Comparison of ENCODE assay signal across 11 cellular contexts in genomic region chr20:49701313-49701731, GRCh38. TPM values are rescaled to one million over a fixed set of nuclear protein-coding genes. Genes with fewer than 3 reads are reported as not detected.
DNase-seq lines count a peak whose midpoint lies in the region; ATAC-seq and TF ChIP-seq lines count a peak whose summit lies in the region.
"Had no signal": no experiment of that assay in that cellular context is flagged by ENCODE, and none has a peak within 500 bp of the region (broad histone marks: within the 10 kb centered on the region; RNA-seq: fewer than 3 reads in every experiment).

No MANE protein-coding gene starts in this region.

- no peak overlapping the region for H2AFZ ChIP-seq in SK-N-SH (ENCODE audit: low read depth)

- 5% methylated on average over 5 of the region's 5 CpGs for WGBS in SK-N-SH (ENCODE audit: low lambda C conversion rate)

- peaks cover 13% of the 10 kb centered on the region for H3F3A ChIP-seq in SK-N-SH (replicated peaks; ENCODE audit: insufficient read depth)

- no peak for TF ChIP-seq EP300 in SK-N-SH (IDR thresholded peaks at IDR 0.05; ENCODE audit: borderline replicate concordance in 1 of 2, low read depth in 1 of 2, low read length in 1 of 2)

- H3K4me2 ChIP-seq in SK-N-SH = peak overlapping the region; percentile 41

- POLR2A ChIA-PET in SK-N-SH (lab: Yijun Ruan, JAX) = no interaction called here

- no peaks in the 10 kb centered on the region for H3K36me3 ChIP-seq in SK-N-SH (replicated peaks in 1 of 2; ENCODE audit: control insufficient read depth in 1 of 2, insufficient read depth in 2 of 2, low read length in 1 of 2)
- no peaks in the 10 kb centered on the region for H3K36me3 ChIP-seq in lower lobe of right lung
- H3K36me3 ChIP-seq: right lobe of liver had no signal

- H3K9me2 ChIP-seq in SK-N-SH = no peaks in the 10 kb centered on the region

- ATAC-seq in lower lobe of right lung = no peak
- ATAC-seq in HG03354 (IDR thresholded peaks at IDR 0.05; ENCODE audit: poor library complexity, severe bottlenecking, unreplicated experiment) = no peak
- ATAC-seq in esophagus mucosa = no peak

- TF ChIP-seq RAD21 in SK-N-SH (IDR thresholded peaks at IDR 0.05; ENCODE audit: low read length) = no peak

- TF ChIP-seq CTCF in SK-N-SH (IDR thresholded peaks at IDR 0.05) = no peak
- no peak for TF ChIP-seq CTCF in fibroblast of mammary gland (conservative IDR thresholded peaks at IDR 0.05; ENCODE audit: control insufficient read depth, insufficient read depth, low read depth, low read length)
- TF ChIP-seq CTCF in lower lobe of right lung (IDR thresholded peaks at IDR 0.05) = no peak

- peak; percentile 26 for DNase-seq in stimulated activated CD4-positive, alpha-beta T cell treated with anti-CD3 and anti-CD28 coated beads, Interleukin-4, amount 100 ng/mL, for 1 hour
- DNase-seq in stimulated activated CD4-positive, alpha-beta T cell treated with anti-CD3 and anti-CD28 coated beads, Interleukin-2, amount 100 ng/mL, for 48 hours = no peak
- DNase-seq in SK-N-SH = peak; percentile 56
- peak; percentile 52 for DNase-seq in fibroblast of mammary gland (ENCODE audit: low read depth)
- no peak for DNase-seq in lower lobe of right lung
- no peak for DNase-seq in midbrain (lab: John Stamatoyannopoulos, UW)
- DNase-seq: GF-D8, GOT3, right lobe of liver had no signal

- peaks cover 98% of the 10 kb centered on the region for H3K79me2 ChIP-seq in SK-N-SH (ENCODE audit: insufficient read depth)

- intact Hi-C loops in lower lobe of right lung (cut with DNase I) = no loop called here

- H3K9me3 ChIP-seq in SK-N-SH (no peaks in the 10 kb centered on the region), lower lobe of right lung (no peaks in the 10 kb centered on the region)
- H3K9me3 ChIP-seq: right lobe of liver had no signal

- H3K4me3 ChIP-seq in SK-N-SH (ENCODE audit: low read depth in 2 of 2, low read length in 1 of 2) = no peak overlapping the region
- H3K4me3 ChIP-seq in fibroblast of mammary gland (ENCODE audit: control insufficient read depth, low read depth, low read length) = no peak overlapping the region
- no peak overlapping the region for H3K4me3 ChIP-seq in lower lobe of right lung
- H3K4me3 ChIP-seq: right lobe of liver had no signal

- CTCF ChIA-PET in SK-N-SH (lab: Yijun Ruan, JAX) = interaction anchor here (2.1 kb wide), 1 partner anchor 11 kb away, joined by 6 read pairs; no protein-coding TSS in a partner anchor

- peak overlapping the region; percentile 52; the same call in 1 of the 2 replicates for H3K9ac ChIP-seq in SK-N-SH

- H3K27me3 ChIP-seq in SK-N-SH (ENCODE audit: insufficient read depth) (no peaks in the 10 kb centered on the region), lower lobe of right lung (ENCODE audit: low read depth) (no peaks in the 10 kb centered on the region)
- H3K27me3 ChIP-seq: right lobe of liver had no signal

- peaks cover 35% of the 10 kb centered on the region for H4K20me1 ChIP-seq in SK-N-SH (ENCODE audit: insufficient read depth)

- H3K27ac ChIP-seq in SK-N-SH (ENCODE audit: low read depth in 2 of 2, low read length in 1 of 2) (peak overlapping the region; percentile 29 to 80), lower lobe of right lung (no peak overlapping the region)

- H3K4me1 ChIP-seq in SK-N-SH (ENCODE audit: control insufficient read depth in 1 of 2, insufficient read depth in 2 of 2, low read depth in 1 of 2, low read length in 1 of 2) (peaks cover 23 to 31% of the 10 kb centered on the region in 2 experiments; a peak in 3 of 4 replicates), lower lobe of right lung (peaks cover 82% of the 10 kb centered on the region)

TF ChIP-seq in SK-N-SH, 30 proteins besides CTCF, POLR2A, EP300 and RAD21:
- TF ChIP-seq GATA2 (CRISPR knock-in tag; IDR thresholded peaks at IDR 0.05) (peak; percentile 46; the same call in 1 of the 2 replicates), NRF1 (IDR thresholded peaks at IDR 0.05; ENCODE audit: low read depth, low read length) (no peak), USF2 (IDR thresholded peaks at IDR 0.05; ENCODE audit: borderline replicate concordance, low read depth, low read length) (no peak), RCOR1 (IDR thresholded peaks at IDR 0.05; ENCODE audit: low read length) (no peak), MAX (IDR thresholded peaks at IDR 0.05; ENCODE audit: low read depth) (0 out of 2 replicates have a peak, but pooled peaks have one; percentile 41), TAF1 (IDR thresholded peaks at IDR 0.05; ENCODE audit: borderline replicate concordance, low read depth, low read length) (no peak), TCF12 (IDR thresholded peaks at IDR 0.05) (peak; percentile 66), SIN3A (IDR thresholded peaks at IDR 0.05; ENCODE audit: borderline replicate concordance, low read depth, low read length) (no peak), FOSL2 (IDR thresholded peaks at IDR 0.05; ENCODE audit: borderline replicate concordance, low read depth) (no peak), MXI1 (IDR thresholded peaks at IDR 0.05; ENCODE audit: low read depth, low read length) (no peak), CHD2 (IDR thresholded peaks at IDR 0.05; ENCODE audit: low read length, partially characterized antibody) (no peak), FOXM1 (IDR thresholded peaks at IDR 0.05; ENCODE audit: low read depth) (no peak)
- TF ChIP-seq, protein P1, sequence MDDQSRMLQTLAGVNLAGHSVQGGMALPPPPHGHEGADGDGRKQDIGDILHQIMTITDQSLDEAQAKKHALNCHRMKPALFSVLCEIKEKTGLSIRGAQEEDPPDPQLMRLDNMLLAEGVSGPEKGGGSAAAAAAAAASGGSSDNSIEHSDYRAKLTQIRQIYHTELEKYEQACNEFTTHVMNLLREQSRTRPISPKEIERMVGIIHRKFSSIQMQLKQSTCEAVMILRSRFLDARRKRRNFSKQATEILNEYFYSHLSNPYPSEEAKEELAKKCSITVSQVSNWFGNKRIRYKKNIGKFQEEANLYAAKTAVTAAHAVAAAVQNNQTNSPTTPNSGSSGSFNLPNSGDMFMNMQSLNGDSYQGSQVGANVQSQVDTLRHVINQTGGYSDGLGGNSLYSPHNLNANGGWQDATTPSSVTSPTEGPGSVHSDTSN (IDR thresholded peaks at IDR 0.05) = peak; percentile 25; the same call in 1 of the 2 replicates
- TF ChIP-seq, protein P2, sequence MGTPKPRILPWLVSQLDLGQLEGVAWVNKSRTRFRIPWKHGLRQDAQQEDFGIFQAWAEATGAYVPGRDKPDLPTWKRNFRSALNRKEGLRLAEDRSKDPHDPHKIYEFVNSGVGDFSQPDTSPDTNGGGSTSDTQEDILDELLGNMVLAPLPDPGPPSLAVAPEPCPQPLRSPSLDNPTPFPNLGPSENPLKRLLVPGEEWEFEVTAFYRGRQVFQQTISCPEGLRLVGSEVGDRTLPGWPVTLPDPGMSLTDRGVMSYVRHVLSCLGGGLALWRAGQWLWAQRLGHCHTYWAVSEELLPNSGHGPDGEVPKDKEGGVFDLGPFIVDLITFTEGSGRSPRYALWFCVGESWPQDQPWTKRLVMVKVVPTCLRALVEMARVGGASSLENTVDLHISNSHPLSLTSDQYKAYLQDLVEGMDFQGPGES (IDR thresholded peaks at IDR 0.05; ENCODE audit: low read depth, low read length) = no peak
- TF ChIP-seq, protein P3, sequence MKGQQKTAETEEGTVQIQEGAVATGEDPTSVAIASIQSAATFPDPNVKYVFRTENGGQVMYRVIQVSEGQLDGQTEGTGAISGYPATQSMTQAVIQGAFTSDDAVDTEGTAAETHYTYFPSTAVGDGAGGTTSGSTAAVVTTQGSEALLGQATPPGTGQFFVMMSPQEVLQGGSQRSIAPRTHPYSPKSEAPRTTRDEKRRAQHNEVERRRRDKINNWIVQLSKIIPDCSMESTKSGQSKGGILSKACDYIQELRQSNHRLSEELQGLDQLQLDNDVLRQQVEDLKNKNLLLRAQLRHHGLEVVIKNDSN (IDR thresholded peaks at IDR 0.05; ENCODE audit: borderline replicate concordance, low read depth) = no peak
- TF ChIP-seq, protein P4, sequence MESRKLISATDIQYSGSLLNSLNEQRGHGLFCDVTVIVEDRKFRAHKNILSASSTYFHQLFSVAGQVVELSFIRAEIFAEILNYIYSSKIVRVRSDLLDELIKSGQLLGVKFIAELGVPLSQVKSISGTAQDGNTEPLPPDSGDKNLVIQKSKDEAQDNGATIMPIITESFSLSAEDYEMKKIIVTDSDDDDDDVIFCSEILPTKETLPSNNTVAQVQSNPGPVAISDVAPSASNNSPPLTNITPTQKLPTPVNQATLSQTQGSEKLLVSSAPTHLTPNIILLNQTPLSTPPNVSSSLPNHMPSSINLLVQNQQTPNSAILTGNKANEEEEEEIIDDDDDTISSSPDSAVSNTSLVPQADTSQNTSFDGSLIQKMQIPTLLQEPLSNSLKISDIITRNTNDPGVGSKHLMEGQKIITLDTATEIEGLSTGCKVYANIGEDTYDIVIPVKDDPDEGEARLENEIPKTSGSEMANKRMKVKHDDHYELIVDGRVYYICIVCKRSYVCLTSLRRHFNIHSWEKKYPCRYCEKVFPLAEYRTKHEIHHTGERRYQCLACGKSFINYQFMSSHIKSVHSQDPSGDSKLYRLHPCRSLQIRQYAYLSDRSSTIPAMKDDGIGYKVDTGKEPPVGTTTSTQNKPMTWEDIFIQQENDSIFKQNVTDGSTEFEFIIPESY (IDR thresholded peaks at IDR 0.05; ENCODE audit: borderline replicate concordance, low read depth) = no peak
TF ChIP-seq in SK-N-SH: peak in this region for 4.

RNA-seq across cellular contexts. Expression of gene B4GALT5, which starts 12.4 kb away (rescaled TPM):
- 35.1 and 40.5 TPM in 2 replicates for polyA plus RNA-seq in SK-N-SH (2012; rRNA removed)
- polyA plus RNA-seq in SK-N-SH (2012; cell fraction: cytosol; rRNA removed) = 42.3 and 44.9 TPM in 2 replicates
- polyA plus RNA-seq in SK-N-SH (2012; cell fraction: nucleus; rRNA removed) = 13.2 and 19.3 TPM in 2 replicates
- total RNA-seq in lower lobe of right lung = 39.5 TPM
- 31.3 TPM for total RNA-seq in esophagus mucosa

Comparison
In these comparisons a context has a peak if more than half of its experiments do, and no peak if none do; other contexts are left out.
1. DNase-seq: peak in stimulated activated CD4-positive, alpha-beta T cell treated with anti-CD3 and anti-CD28 coated beads, Interleukin-4, amount 100 ng/mL, for 1 hour (single experiment), SK-N-SH (single experiment) and fibroblast of mammary gland (single experiment); none in stimulated activated CD4-positive, alpha-beta T cell treated with anti-CD3 and anti-CD28 coated beads, Interleukin-2, amount 100 ng/mL, for 48 hours (0 of 2), lower lobe of right lung (single experiment) and midbrain (single experiment).